Comparison of ENCODE assay signal across 25 cellular contexts in genomic region chr1:54424398-54424797, GRCh38.
"Had no signal": no experiment of that assay in that cellular context is flagged by ENCODE, and none has a peak within 500 bp of the region (broad histone marks: within the 10 kb centered on the region; RNA-seq: fewer than 3 reads in every experiment).

No MANE protein-coding gene starts in this region.

- H3K4me3 ChIP-seq: left lung, lower lobe of right lung, ovary, right atrium auricular region, skin epidermis, tibial nerve, upper lobe of left lung had no signal

- H3K4me1 ChIP-seq: left lung, lower lobe of right lung, right atrium auricular region, tibial nerve, upper lobe of left lung had no signal

- ATAC-seq: left lung; lower lobe of right lung; sciatic nerve; stimulated activated effector memory CD8-positive, alpha-beta T cell treated with anti-CD3 and anti-CD28 coated beads, Interleukin-12 subunit alpha, Interleukin-12 subunit beta, amount 100 ng/mL, for 72 hours; stimulated activated naive CD8-positive, alpha-beta T cell treated with anti-CD3 and anti-CD28 coated beads, Interleukin-15, amount 100 ng/mL, for 72 hours had no signal

- H3K4me3 Mint-ChIP-seq: mesothelial cell of epicardium; naive B cell; natural killer cell; stimulated activated effector memory CD8-positive, alpha-beta T cell treated with anti-CD3 and anti-CD28 coated beads, Interleukin-12 subunit alpha, Interleukin-12 subunit beta, amount 100 ng/mL, for 72 hours; stimulated activated naive CD8-positive, alpha-beta T cell treated with anti-CD3 and anti-CD28 coated beads, Interleukin-15, amount 100 ng/mL, for 72 hours had no signal

- H3K27ac Mint-ChIP-seq: mesothelial cell of epicardium; naive B cell; natural killer cell; progenitor cell of endocrine pancreas; stimulated activated effector memory CD8-positive, alpha-beta T cell treated with anti-CD3 and anti-CD28 coated beads, Interleukin-12 subunit alpha, Interleukin-12 subunit beta, amount 100 ng/mL, for 72 hours had no signal

- FAIRE-seq: kidney, urothelium cell line had no signal

- DNase-seq: hippocampal formation; left lung; lower lobe of right lung; mammary epithelial cell; mesendoderm; naive B cell; natural killer cell; stimulated activated CD4-positive, alpha-beta T cell treated with anti-CD3 and anti-CD28 coated beads, Interleukin-12 subunit alpha, Interleukin-12 subunit beta, amount 100 ng/mL, for 4 hours; stimulated activated CD4-positive, alpha-beta T cell treated with anti-CD3 and anti-CD28 coated beads, Interleukin-15, amount 100 ng/mL, for 24 hours; stimulated activated CD4-positive, alpha-beta T cell treated with anti-CD3 and anti-CD28 coated beads, Interleukin-2, amount 100 ng/mL, for 24 hours; stimulated activated CD4-positive, alpha-beta T cell treated with anti-CD3 and anti-CD28 coated beads, Interleukin-4, amount 100 ng/mL, for 1 hour; stimulated activated naive CD4-positive, alpha-beta T cell treated with Interleukin-2 at 50 U/mL for 16 hours; stimulated activated naive CD8-positive, alpha-beta T cell treated with anti-CD3 and anti-CD28 coated beads, Interleukin-15, amount 100 ng/mL, for 72 hours; substantia nigra; upper lobe of left lung had no signal

- H3K27me3 ChIP-seq: left lung, ovary, right atrium auricular region, tibial nerve, upper lobe of left lung had no signal

- H3K27me3 Mint-ChIP-seq: progenitor cell of endocrine pancreas; stimulated activated naive CD8-positive, alpha-beta T cell treated with anti-CD3 and anti-CD28 coated beads, Interleukin-15, amount 100 ng/mL, for 72 hours had no signal

- H3K36me3 ChIP-seq: left lung, lower lobe of right lung, ovary, right atrium auricular region, tibial nerve, upper lobe of left lung had no signal

- H3K9me3 ChIP-seq: left lung, lower lobe of right lung, ovary, right atrium auricular region, tibial nerve, upper lobe of left lung had no signal

- H3K4me1 Mint-ChIP-seq: naive B cell; stimulated activated effector memory CD8-positive, alpha-beta T cell treated with anti-CD3 and anti-CD28 coated beads, Interleukin-12 subunit alpha, Interleukin-12 subunit beta, amount 100 ng/mL, for 72 hours; stimulated activated naive CD8-positive, alpha-beta T cell treated with anti-CD3 and anti-CD28 coated beads, Interleukin-15, amount 100 ng/mL, for 72 hours had no signal

- H3K27ac ChIP-seq: left lung, lower lobe of right lung, ovary, right atrium auricular region, skin epidermis, tibial nerve, upper lobe of left lung had no signal

- H3K36me3 Mint-ChIP-seq: mesothelial cell of epicardium; naive B cell; natural killer cell; stimulated activated effector memory CD8-positive, alpha-beta T cell treated with anti-CD3 and anti-CD28 coated beads, Interleukin-12 subunit alpha, Interleukin-12 subunit beta, amount 100 ng/mL, for 72 hours had no signal

- H3K9me3 Mint-ChIP-seq: naive B cell; natural killer cell; stimulated activated effector memory CD8-positive, alpha-beta T cell treated with anti-CD3 and anti-CD28 coated beads, Interleukin-12 subunit alpha, Interleukin-12 subunit beta, amount 100 ng/mL, for 72 hours; stimulated activated naive CD8-positive, alpha-beta T cell treated with anti-CD3 and anti-CD28 coated beads, Interleukin-15, amount 100 ng/mL, for 72 hours had no signal
